In genomic region chr11:72738199-72739141, GRCh38 we compare ENCODE assay signal across 1 cellular context.
TF ChIP-seq lines count a peak whose summit lies in the region.

No MANE protein-coding gene starts in this region.

TF ChIP-seq in GM23338, 12 proteins besides CTCF, POLR2A, EP300 and RAD21 (continued from another document):
- no peak for TF ChIP-seq EZH2phosphoT487 (IDR thresholded peaks at IDR 0.05; ENCODE audit: unreplicated experiment)
TF ChIP-seq in GM23338: peak in this region for 0.
